ENCODE assay signal across 13 cellular contexts in the genomic region with DNA sequence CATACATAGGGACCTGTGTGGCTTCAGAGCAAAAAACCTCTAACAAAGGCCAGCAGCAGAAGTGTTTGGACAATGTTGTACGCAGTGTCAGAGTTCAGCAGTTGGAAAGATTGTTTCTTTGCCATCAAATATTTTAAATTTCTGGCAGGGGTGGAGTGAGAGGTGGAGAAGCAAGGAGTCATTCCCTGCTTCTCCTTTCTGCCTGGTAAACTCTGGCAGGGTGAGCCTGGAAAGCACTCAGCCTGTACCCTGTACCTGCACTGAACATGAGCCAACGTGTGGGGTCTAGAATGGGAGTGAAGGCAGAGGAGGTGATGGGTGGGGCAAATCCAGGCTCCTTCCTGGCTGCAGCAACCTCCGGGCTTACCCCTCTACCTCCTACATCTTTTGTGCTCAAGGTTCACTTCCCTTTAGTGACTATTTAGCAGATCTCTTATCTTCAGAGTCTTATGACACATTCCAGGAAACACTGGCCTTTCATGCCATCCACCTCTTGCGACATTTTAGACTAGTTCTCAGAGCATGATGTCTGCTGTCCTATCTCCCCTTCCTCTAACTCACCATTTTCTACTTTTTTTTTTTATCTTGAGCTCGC.
A peak's percentile ranks its signal among the peaks of the same experiment; 100 is the strongest.
DNase-seq lines count a peak whose midpoint lies in the region; ATAC-seq and TF ChIP-seq lines count a peak whose summit lies in the region.
"Had no signal": no experiment of that assay in that cellular context is flagged by ENCODE, and none has a peak within 500 bp of the region (broad histone marks: within the 10 kb centered on the region; RNA-seq: fewer than 3 reads in every experiment).

No MANE protein-coding gene starts in this region.

- no peak overlapping the region for H3K27ac ChIP-seq in substantia nigra (ENCODE audit: low read depth, low read length, poor library complexity, severe bottlenecking)
- H3K27ac ChIP-seq: foreskin keratinocyte, uterus, VCaP had no signal

- TF ChIP-seq CTCF in WTC11 (IDR thresholded peaks at IDR 0.05), result no peak

- POLR2A ChIA-PET in WTC11 (lab: Charles Lee), result no interaction called here

- H3K27me3 Mint-ChIP-seq in activated T-cell treated with anti-CD3 and anti-CD28 coated beads, Interleukin-2, amount 50 U/mL, for 72 hours (ENCODE audit: low read depth), result peaks cover 13% of the 10 kb centered on the region
- no peaks in the 10 kb centered on the region for H3K27me3 Mint-ChIP-seq in WTC11 (ENCODE audit: low read depth)

- peak overlapping the region; percentile 8 for H3K27ac Mint-ChIP-seq in activated T-cell treated with anti-CD3 and anti-CD28 coated beads, Interleukin-2, amount 50 U/mL, for 72 hours
- no peak overlapping the region for H3K27ac Mint-ChIP-seq in WTC11

- H3K4me1 Mint-ChIP-seq in activated T-cell treated with anti-CD3 and anti-CD28 coated beads, Interleukin-2, amount 50 U/mL, for 72 hours (ENCODE audit: low read depth), result peaks cover 6% of the 10 kb centered on the region
- H3K4me1 Mint-ChIP-seq in WTC11, result peaks cover 42% of the 10 kb centered on the region

- no peaks in the 10 kb centered on the region for H3K9me3 Mint-ChIP-seq in activated T-cell treated with anti-CD3 and anti-CD28 coated beads, Interleukin-2, amount 50 U/mL, for 72 hours
- no peaks in the 10 kb centered on the region for H3K9me3 Mint-ChIP-seq in WTC11

- peak; percentile 43 to 58 for ATAC-seq in activated T-cell treated with anti-CD3 and anti-CD28 coated beads, Interleukin-2, amount 50 U/mL, for 72 hours (replicated peaks in 1 of 2)
- ATAC-seq in WTC11 (no peak; the same call in 1 of the 2 replicates), HG02763 (IDR thresholded peaks at IDR 0.05; ENCODE audit: unreplicated experiment) (no peak)
- ATAC-seq: foreskin keratinocyte had no signal

- no peaks in the 10 kb centered on the region for H3K36me3 Mint-ChIP-seq in activated T-cell treated with anti-CD3 and anti-CD28 coated beads, Interleukin-2, amount 50 U/mL, for 72 hours (ENCODE audit: insufficient read depth in 2 of 2)
- H3K36me3 Mint-ChIP-seq in WTC11, result peaks cover 6% of the 10 kb centered on the region; the same call in 1 of the 2 replicates

- H3K4me3 Mint-ChIP-seq in activated T-cell treated with anti-CD3 and anti-CD28 coated beads, Interleukin-2, amount 50 U/mL, for 72 hours, result no peak overlapping the region
- H3K4me3 Mint-ChIP-seq in WTC11, result no peak overlapping the region

- DNase-seq in activated T-cell treated with anti-CD3 and anti-CD28 coated beads, Interleukin-2, amount 50 U/mL, for 72 hours, result no peak
- DNase-seq in activated T-cell treated with anti-CD3 and anti-CD28 coated beads, Interleukin-2, amount 50 U/mL, for 48 hours, result no peak
- DNase-seq in WTC11 (ENCODE audit: low spot score), result no peak
- peak; percentile 16 for DNase-seq in medulla oblongata (ENCODE audit: extremely low spot score)
- DNase-seq in cerebellar nuclear complex (lab: John Stamatoyannopoulos, UW), result no peak
- no peak for DNase-seq in substantia nigra (lab: John Stamatoyannopoulos, UW)
- DNase-seq in NCI-H187 treated with DMSO at 0.1 percent for 48 hours (lab: John Stamatoyannopoulos, UW), result no peak
- DNase-seq: foreskin keratinocyte, NCI-H1436, psoas muscle, uterus had no signal

- CTCF ChIA-PET in WTC11 (lab: Charles Lee), result interaction anchor here (0.7 kb wide), 1 partner anchor 122 kb away, joined by 4 read pairs; no protein-coding TSS in a partner anchor

TF ChIP-seq in WTC11, 78 proteins besides CTCF, POLR2A, EP300 and RAD21:
- peak; percentile 62; the same call in 1 of the 2 replicates for TF ChIP-seq GABPB1 (CRISPR knock-in tag; IDR thresholded peaks at IDR 0.05)
- TF ChIP-seq, protein P1, sequence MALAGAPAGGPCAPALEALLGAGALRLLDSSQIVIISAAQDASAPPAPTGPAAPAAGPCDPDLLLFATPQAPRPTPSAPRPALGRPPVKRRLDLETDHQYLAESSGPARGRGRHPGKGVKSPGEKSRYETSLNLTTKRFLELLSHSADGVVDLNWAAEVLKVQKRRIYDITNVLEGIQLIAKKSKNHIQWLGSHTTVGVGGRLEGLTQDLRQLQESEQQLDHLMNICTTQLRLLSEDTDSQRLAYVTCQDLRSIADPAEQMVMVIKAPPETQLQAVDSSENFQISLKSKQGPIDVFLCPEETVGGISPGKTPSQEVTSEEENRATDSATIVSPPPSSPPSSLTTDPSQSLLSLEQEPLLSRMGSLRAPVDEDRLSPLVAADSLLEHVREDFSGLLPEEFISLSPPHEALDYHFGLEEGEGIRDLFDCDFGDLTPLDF (CRISPR knock-in tag; IDR thresholded peaks at IDR 0.05), result no peak
TF ChIP-seq in WTC11: peak in this region for 1.

Comparison
In these comparisons a context has a peak if more than half of its experiments do, and no peak if none do; other contexts are left out.
1. ATAC-seq: peak in activated T-cell treated with anti-CD3 and anti-CD28 coated beads, Interleukin-2, amount 50 U/mL, for 72 hours (2 of 2); none in WTC11 (single experiment) and HG02763 (single experiment).